ENCODE assay signal across 1 cellular context in the genomic region with DNA sequence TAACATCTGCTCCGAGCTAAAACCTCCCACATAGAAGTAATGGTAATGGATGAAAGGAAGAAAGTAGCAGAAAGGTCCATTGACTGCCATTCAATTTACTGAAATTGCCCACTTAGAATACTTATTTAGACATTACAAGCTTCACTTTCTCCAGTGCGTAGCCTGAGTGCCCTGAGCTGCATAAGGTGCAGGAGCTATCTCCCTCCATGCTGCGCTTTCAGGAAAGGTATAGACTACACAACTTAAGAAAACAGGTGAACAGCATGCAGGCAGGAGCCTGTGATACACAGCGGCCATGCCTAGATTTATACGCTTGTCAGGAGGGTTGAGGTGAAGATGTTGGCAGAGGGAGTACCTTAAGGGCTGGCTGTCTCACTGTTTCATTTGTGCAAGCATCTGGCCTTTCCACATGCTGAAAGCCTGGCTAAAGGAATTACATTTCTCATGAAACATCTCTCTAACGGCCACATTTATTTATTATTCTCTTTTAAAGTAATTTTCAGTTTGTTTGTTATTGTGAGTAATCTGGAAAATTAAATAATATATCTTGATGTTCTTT.
TF ChIP-seq lines count a peak whose summit lies in the region.

No MANE protein-coding gene starts in this region.

TF ChIP-seq in IMR-90, 13 proteins besides CTCF, POLR2A, EP300 and RAD21 (continued from another document):
- TF ChIP-seq USF2 (IDR thresholded peaks at IDR 0.05; ENCODE audit: low read depth, low read length) (no peak), CHD1 (IDR thresholded peaks at IDR 0.05; ENCODE audit: low read depth, low read length) (no peak), MXI1 (IDR thresholded peaks at IDR 0.05; ENCODE audit: borderline replicate concordance, low read depth, low read length) (no peak)
